In the genomic region with DNA sequence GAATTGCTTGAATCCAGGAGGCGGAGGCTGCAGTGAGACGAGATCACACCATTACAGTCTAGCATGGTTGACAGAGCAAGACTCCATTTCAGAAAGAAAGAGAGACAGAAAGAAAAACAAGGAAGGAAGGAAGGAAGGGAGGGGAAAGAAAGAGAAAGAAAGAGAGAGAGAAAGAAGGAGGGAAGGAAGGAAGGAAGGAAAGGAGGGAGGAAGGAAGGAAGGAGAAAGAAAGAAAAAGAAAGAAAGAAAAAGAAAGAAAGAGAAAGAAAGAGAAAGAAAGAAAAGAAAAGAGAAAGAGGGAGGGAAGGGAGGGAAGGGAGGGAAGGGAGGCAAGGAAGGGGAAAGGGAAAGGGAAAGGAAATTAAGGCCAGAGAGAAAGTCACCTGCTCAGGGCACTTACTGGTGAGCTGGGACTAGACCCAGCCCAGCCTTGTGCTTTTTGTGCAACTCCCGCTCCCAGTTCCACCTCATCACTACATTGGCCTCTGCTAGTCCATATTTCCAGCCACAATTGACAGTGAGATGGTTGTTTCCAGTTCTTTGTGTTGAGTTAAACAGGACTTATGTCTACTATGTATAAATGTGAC, we compare ENCODE assay signal across 1 cellular context.
TF ChIP-seq lines count a peak whose summit lies in the region.

No MANE protein-coding gene starts in this region.

TF ChIP-seq in HepG2, 621 proteins besides CTCF, POLR2A, EP300 and RAD21 (continued from another document):
- TF ChIP-seq, protein P1, sequence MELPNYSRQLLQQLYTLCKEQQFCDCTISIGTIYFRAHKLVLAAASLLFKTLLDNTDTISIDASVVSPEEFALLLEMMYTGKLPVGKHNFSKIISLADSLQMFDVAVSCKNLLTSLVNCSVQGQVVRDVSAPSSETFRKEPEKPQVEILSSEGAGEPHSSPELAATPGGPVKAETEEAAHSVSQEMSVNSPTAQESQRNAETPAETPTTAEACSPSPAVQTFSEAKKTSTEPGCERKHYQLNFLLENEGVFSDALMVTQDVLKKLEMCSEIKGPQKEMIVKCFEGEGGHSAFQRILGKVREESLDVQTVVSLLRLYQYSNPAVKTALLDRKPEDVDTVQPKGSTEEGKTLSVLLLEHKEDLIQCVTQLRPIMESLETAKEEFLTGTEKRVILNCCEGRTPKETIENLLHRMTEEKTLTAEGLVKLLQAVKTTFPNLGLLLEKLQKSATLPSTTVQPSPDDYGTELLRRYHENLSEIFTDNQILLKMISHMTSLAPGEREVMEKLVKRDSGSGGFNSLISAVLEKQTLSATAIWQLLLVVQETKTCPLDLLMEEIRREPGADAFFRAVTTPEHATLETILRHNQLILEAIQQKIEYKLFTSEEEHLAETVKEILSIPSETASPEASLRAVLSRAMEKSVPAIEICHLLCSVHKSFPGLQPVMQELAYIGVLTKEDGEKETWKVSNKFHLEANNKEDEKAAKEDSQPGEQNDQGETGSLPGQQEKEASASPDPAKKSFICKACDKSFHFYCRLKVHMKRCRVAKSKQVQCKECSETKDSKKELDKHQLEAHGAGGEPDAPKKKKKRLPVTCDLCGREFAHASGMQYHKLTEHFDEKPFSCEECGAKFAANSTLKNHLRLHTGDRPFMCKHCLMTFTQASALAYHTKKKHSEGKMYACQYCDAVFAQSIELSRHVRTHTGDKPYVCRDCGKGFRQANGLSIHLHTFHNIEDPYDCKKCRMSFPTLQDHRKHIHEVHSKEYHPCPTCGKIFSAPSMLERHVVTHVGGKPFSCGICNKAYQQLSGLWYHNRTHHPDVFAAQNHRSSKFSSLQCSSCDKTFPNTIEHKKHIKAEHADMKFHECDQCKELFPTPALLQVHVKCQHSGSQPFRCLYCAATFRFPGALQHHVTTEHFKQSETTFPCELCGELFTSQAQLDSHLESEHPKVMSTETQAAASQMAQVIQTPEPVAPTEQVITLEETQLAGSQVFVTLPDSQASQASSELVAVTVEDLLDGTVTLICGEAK (IDR thresholded peaks at IDR 0.05) = 0 out of 2 replicates have a peak, but pooled peaks have one; percentile 14
- TF ChIP-seq, protein P1 (CRISPR knock-in tag; IDR thresholded peaks at IDR 0.05) = no peak
- TF ChIP-seq FOXK2 (IDR thresholded peaks at IDR 0.05) (0 out of 2 replicates have a peak, but pooled peaks have one; percentile 10), ZNF3 (CRISPR knock-in tag; IDR thresholded peaks at IDR 0.05) (peak; percentile 7; the same call in 1 of the 2 replicates), FIP1L1 (IDR thresholded peaks at IDR 0.05; ENCODE audit: borderline replicate concordance, insufficient read depth, low read depth, low read length) (no peak)
- TF ChIP-seq, protein P2, sequence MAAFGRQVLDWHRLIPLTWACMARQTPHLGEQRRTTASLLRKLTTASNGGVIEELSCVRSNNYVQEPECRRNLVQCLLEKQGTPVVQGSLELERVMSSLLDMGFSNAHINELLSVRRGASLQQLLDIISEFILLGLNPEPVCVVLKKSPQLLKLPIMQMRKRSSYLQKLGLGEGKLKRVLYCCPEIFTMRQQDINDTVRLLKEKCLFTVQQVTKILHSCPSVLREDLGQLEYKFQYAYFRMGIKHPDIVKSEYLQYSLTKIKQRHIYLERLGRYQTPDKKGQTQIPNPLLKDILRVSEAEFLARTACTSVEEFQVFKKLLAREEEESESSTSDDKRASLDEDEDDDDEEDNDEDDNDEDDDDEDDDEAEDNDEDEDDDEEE (CRISPR knock-in tag; IDR thresholded peaks at IDR 0.05) = 0 out of 2 replicates have a peak, but pooled peaks have one; percentile 5
- TF ChIP-seq, protein P3, sequence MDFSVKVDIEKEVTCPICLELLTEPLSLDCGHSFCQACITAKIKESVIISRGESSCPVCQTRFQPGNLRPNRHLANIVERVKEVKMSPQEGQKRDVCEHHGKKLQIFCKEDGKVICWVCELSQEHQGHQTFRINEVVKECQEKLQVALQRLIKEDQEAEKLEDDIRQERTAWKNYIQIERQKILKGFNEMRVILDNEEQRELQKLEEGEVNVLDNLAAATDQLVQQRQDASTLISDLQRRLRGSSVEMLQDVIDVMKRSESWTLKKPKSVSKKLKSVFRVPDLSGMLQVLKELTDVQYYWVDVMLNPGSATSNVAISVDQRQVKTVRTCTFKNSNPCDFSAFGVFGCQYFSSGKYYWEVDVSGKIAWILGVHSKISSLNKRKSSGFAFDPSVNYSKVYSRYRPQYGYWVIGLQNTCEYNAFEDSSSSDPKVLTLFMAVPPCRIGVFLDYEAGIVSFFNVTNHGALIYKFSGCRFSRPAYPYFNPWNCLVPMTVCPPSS (IDR thresholded peaks at IDR 0.05) = 0 out of 2 replicates have a peak, but pooled peaks have one; percentile 53
- TF ChIP-seq, protein P4, sequence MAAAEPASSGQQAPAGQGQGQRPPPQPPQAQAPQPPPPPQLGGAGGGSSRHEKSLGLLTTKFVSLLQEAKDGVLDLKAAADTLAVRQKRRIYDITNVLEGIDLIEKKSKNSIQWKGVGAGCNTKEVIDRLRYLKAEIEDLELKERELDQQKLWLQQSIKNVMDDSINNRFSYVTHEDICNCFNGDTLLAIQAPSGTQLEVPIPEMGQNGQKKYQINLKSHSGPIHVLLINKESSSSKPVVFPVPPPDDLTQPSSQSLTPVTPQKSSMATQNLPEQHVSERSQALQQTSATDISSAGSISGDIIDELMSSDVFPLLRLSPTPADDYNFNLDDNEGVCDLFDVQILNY (CRISPR knock-in tag; conservative IDR thresholded peaks at IDR 0.05) = no peak
